ENCODE assay signal across 20 cellular contexts in the genomic region with DNA sequence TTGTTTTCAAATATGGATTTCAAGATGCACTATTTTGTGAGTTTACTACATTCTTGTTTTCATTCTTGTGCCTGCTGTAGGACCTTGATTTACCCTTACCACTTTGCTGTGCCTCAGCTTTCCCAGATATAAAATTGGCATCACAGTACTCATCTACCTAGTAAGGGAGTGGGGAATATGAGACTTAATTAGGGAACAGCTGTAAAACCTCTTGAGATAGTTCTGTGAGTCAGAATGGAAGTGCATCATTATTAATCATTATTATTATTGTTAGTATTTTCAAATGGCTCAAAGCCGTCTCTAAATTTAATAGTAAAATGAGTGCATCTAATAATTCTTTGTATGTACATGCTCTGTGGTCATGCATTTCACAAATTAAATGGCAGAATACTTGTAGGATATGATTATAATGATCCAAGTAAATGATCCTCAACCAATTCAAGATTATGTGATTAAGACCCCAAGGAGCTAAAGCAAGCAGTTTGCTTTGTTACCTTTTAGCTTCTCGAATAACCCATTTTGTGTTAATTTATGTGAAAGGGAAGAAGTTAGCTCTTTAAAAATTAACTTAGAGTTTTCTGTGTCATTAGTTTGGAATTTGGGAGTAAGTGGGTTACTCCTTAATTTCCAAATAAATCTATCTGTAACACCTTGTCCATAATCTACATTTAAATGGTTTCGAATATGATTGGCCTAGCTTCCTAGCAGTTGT.
"Had no signal": no experiment of that assay in that cellular context is flagged by ENCODE, and none has a peak within 500 bp of the region (broad histone marks: within the 10 kb centered on the region; RNA-seq: fewer than 3 reads in every experiment).

No MANE protein-coding gene starts in this region.

- H3K4me1 Mint-ChIP-seq: activated CD4-positive, alpha-beta T cell treated with anti-CD3 and anti-CD28 coated beads, Interleukin-2, amount 10 ng/mL, durations not matched to agents 7 days and 5 days; activated naive CD8-positive, alpha-beta T cell treated with anti-CD3 and anti-CD28 coated beads for 36 hours had no signal

- ATAC-seq: effector memory CD8-positive, alpha-beta T cell; left lung; mucosa of descending colon; naive thymus-derived CD4-positive, alpha-beta T cell had no signal

- H3K27ac Mint-ChIP-seq: activated CD4-positive, alpha-beta T cell treated with anti-CD3 and anti-CD28 coated beads, Interleukin-2, amount 10 ng/mL, durations not matched to agents 7 days and 5 days; activated naive CD8-positive, alpha-beta T cell treated with anti-CD3 and anti-CD28 coated beads for 36 hours; dendritic cell treated with granulocyte-macrophage colony-stimulating factor and Interleukin-4, amounts not matched to agents 40 ng/mL and 50 ng/mL, for 4 days; effector memory CD8-positive, alpha-beta T cell; naive thymus-derived CD4-positive, alpha-beta T cell; type B pancreatic cell had no signal

- H3K9me3 ChIP-seq: left lung, mucosa of descending colon, neutrophil, suprapubic skin had no signal

- H3K27ac ChIP-seq: brain microvascular endothelial cell, left lung, neutrophil, skin epidermis, suprapubic skin had no signal

- H3K36me3 Mint-ChIP-seq: activated naive CD8-positive, alpha-beta T cell treated with anti-CD3 and anti-CD28 coated beads for 36 hours had no signal

- H3K36me3 ChIP-seq: brain microvascular endothelial cell, left lung, neutrophil, suprapubic skin had no signal

- H3K4me3 ChIP-seq: left lung, mucosa of descending colon, skin epidermis, suprapubic skin had no signal

- H3K4me3 Mint-ChIP-seq: activated CD4-positive, alpha-beta T cell treated with anti-CD3 and anti-CD28 coated beads, Interleukin-2, amount 10 ng/mL, durations not matched to agents 7 days and 5 days; activated naive CD8-positive, alpha-beta T cell treated with anti-CD3 and anti-CD28 coated beads for 36 hours; dendritic cell treated with granulocyte-macrophage colony-stimulating factor and Interleukin-4, amounts not matched to agents 40 ng/mL and 50 ng/mL, for 4 days; effector memory CD8-positive, alpha-beta T cell; naive thymus-derived CD4-positive, alpha-beta T cell; type B pancreatic cell had no signal

- H3K27me3 ChIP-seq: brain microvascular endothelial cell, left lung, neutrophil, suprapubic skin had no signal

- H3K27me3 Mint-ChIP-seq: activated CD4-positive, alpha-beta T cell treated with anti-CD3 and anti-CD28 coated beads, Interleukin-2, amount 10 ng/mL, durations not matched to agents 7 days and 5 days; dendritic cell treated with granulocyte-macrophage colony-stimulating factor and Interleukin-4, amounts not matched to agents 40 ng/mL and 50 ng/mL, for 4 days; effector memory CD8-positive, alpha-beta T cell; type B pancreatic cell had no signal

- H3K9me3 Mint-ChIP-seq: dendritic cell treated with granulocyte-macrophage colony-stimulating factor and Interleukin-4, amounts not matched to agents 40 ng/mL and 50 ng/mL, for 4 days; effector memory CD8-positive, alpha-beta T cell; naive thymus-derived CD4-positive, alpha-beta T cell; type B pancreatic cell had no signal

- DNase-seq: activated CD4-positive, alpha-beta T cell treated with anti-CD3 and anti-CD28 coated beads, Interleukin-2, amount 10 ng/mL, durations not matched to agents 7 days and 5 days; activated CD8-positive, alpha-beta memory T cell treated with anti-CD3 and anti-CD28 coated beads, Interleukin-2, amount 50 U/mL, for 48 hours; activated gamma-delta T cell treated with Interleukin-2 at 50 U/mL for 16 hours; activated naive CD8-positive, alpha-beta T cell treated with anti-CD3 and anti-CD28 coated beads for 36 hours; brain microvascular endothelial cell; cerebellar nuclear complex; effector memory CD8-positive, alpha-beta T cell; left lung; mammary epithelial cell; mucosa of descending colon; naive thymus-derived CD4-positive, alpha-beta T cell; stimulated activated CD4-positive, alpha-beta T cell treated with anti-CD3 and anti-CD28 coated beads, Interleukin-15, amount 100 ng/mL, for 24 hours; stimulated activated CD4-positive, alpha-beta T cell treated with anti-CD3 and anti-CD28 coated beads, Interleukin-4, amount 100 ng/mL, for 4 hours; stimulated activated CD8-positive, alpha-beta memory T cell treated with anti-CD3 and anti-CD28 coated beads, Interleukin-4, amount 100 ng/mL, for 48 hours; stimulated activated naive CD4-positive, alpha-beta T cell treated with Interleukin-2 at 50 U/mL for 16 hours had no signal
